ENCODE assay signal across 21 cellular contexts in the genomic region with DNA sequence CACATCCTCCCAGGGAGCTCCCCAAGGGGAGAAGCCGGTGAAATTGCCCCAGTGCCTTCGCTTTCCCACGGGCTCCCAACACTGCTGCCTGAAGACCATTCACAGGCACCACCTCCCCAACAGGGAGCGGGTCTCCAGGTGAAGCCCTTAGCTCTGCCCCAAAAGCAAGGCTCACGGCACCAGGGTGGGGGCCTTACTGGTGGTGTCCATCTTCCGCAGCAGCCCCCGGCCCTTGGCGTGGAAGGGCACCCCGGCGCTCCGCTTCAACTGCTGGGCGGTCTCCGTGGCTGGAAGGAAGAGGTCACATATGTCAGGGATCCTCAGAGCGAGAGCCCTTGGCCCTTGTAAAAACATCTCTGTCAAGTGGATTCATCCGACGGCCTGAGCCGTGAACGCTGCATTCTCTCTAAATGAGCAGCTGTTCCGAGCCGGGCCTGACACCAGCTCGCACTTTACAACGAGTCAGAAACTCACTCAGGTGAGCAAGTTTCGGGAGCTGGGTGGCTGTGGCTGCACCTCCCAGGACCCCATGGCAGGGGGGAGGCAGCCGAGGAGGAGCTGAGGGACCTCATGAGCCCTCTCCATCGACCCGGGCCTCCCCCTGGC. TPM values are rescaled to one million over a fixed set of nuclear protein-coding genes. Genes with fewer than 3 reads are reported as not detected.
A peak's percentile ranks its signal among the peaks of the same experiment; 100 is the strongest.
DNase-seq lines count a peak whose midpoint lies in the region; ATAC-seq and TF ChIP-seq lines count a peak whose summit lies in the region.
"Had no signal": no experiment of that assay in that cellular context is flagged by ENCODE, and none has a peak within 500 bp of the region (broad histone marks: within the 10 kb centered on the region; RNA-seq: fewer than 3 reads in every experiment).

No MANE protein-coding gene starts in this region.

- peak; percentile 47 for DNase-seq in activated CD8-positive, alpha-beta memory T cell treated with anti-CD3 and anti-CD28 coated beads, Interleukin-2, amount 50 U/mL, for 48 hours
- DNase-seq in activated CD8-positive, alpha-beta memory T cell treated with anti-CD3 and anti-CD28 coated beads, Interleukin-2, amount 10 ng/mL, durations not matched to agents 7 days and 5 days: no peak
- no peak for DNase-seq in RWPE1 (ENCODE audit: low spot score)
- peak; percentile 88 for DNase-seq in mesenteric fat pad (ENCODE audit: low spot score)
- DNase-seq in spleen: peak; percentile 67
- DNase-seq in NCI-H187 (lab: John Stamatoyannopoulos, UW): no peak
- DNase-seq in NCI-H1694 treated with DMSO at 0.1 percent for 48 hours (lab: John Stamatoyannopoulos, UW): no peak
- DNase-seq in Calu3: no peak
- DNase-seq: AML-193; C1 segment of cervical spinal cord; CD8-positive, alpha-beta memory T cell; EL; GF-D8; Kasumi-1; NCI-H1694; NCI-H446 treated with DMSO at 0.1 percent for 48 hours; NCI-H526 treated with DMSO at 0.1 percent for 48 hours; OCI-M1; Right ventricle myocardium superior had no signal

- peaks cover 0 to 25% (median 10%) of the 10 kb centered on the region in 6 donors for H3K4me1 ChIP-seq in spleen

- H3K36me3 Mint-ChIP-seq in activated CD8-positive, alpha-beta memory T cell treated with anti-CD3 and anti-CD28 coated beads, Interleukin-2, amount 10 ng/mL, durations not matched to agents 7 days and 5 days: peaks cover 8% of the 10 kb centered on the region
- H3K36me3 Mint-ChIP-seq in Calu3 (ENCODE audit: insufficient read depth, unreplicated experiment): peaks cover 44% of the 10 kb centered on the region
- H3K36me3 Mint-ChIP-seq: IgD-negative memory B cell had no signal

- intact Hi-C loops in spleen (cut with DNase I; ENCODE audit: low total_unique reads): no loop called here
- intact Hi-C loops in Calu3 (cut with micrococcal nuclease; ENCODE audit: unreplicated experiment): no loop called here

- no peaks in the 10 kb centered on the region for H3K9me3 ChIP-seq in spleen

- H3K27me3 ChIP-seq in spleen (replicated peaks in 1 of 7): no peaks in the 10 kb centered on the region

- CTCF ChIA-PET in activated CD8-positive, alpha-beta memory T cell treated with anti-CD3 and anti-CD28 coated beads, Interleukin-2, amount 10 ng/mL, durations not matched to agents 7 days and 5 days (lab: Charles Lee): no interaction called here
- CTCF ChIA-PET in RWPE1 (lab: Yijun Ruan, JAX) (no interaction called here), Calu3 (lab: Charles Lee) (no interaction called here)

- no peaks in the 10 kb centered on the region for H3K27me3 Mint-ChIP-seq in activated CD8-positive, alpha-beta memory T cell treated with anti-CD3 and anti-CD28 coated beads, Interleukin-2, amount 10 ng/mL, durations not matched to agents 7 days and 5 days
- no peaks in the 10 kb centered on the region for H3K27me3 Mint-ChIP-seq in Calu3 (ENCODE audit: unreplicated experiment)
- H3K27me3 Mint-ChIP-seq: CD8-positive, alpha-beta memory T cell; IgD-negative memory B cell had no signal

- H3K27ac Mint-ChIP-seq in activated CD8-positive, alpha-beta memory T cell treated with anti-CD3 and anti-CD28 coated beads, Interleukin-2, amount 10 ng/mL, durations not matched to agents 7 days and 5 days: no peak overlapping the region
- H3K27ac Mint-ChIP-seq in Calu3 (ENCODE audit: unreplicated experiment): no peak overlapping the region
- H3K27ac Mint-ChIP-seq: CD8-positive, alpha-beta memory T cell; IgD-negative memory B cell had no signal

- BruUV-seq in Calu3 (replicated peaks; lab: Mats Ljungman, UMichigan): no TSS peak

- 79 to 92% (median 87%) methylated on average over 12 to 26 of the region's 26 CpGs for WGBS in spleen, 5 donors

- H3K4me1 Mint-ChIP-seq in activated CD8-positive, alpha-beta memory T cell treated with anti-CD3 and anti-CD28 coated beads, Interleukin-2, amount 10 ng/mL, durations not matched to agents 7 days and 5 days: no peaks in the 10 kb centered on the region
- H3K4me1 Mint-ChIP-seq in Calu3 (ENCODE audit: low read depth, unreplicated experiment): no peaks in the 10 kb centered on the region
- H3K4me1 Mint-ChIP-seq: IgD-negative memory B cell had no signal

- no peak for TF ChIP-seq CTCF in RWPE1 (conservative IDR thresholded peaks at IDR 0.05; ENCODE audit: low read depth)
- no peak for TF ChIP-seq CTCF in spleen (IDR thresholded peaks at IDR 0.05 in 8 of 11, conservative IDR thresholded peaks at IDR 0.05 in 3 of 11)
- no peak for TF ChIP-seq CTCF in Calu3 (IDR thresholded peaks at IDR 0.05; ENCODE audit: unreplicated experiment)

- ATAC-seq in activated CD8-positive, alpha-beta memory T cell treated with anti-CD3 and anti-CD28 coated beads, Interleukin-2, amount 10 ng/mL, durations not matched to agents 7 days and 5 days: no peak

- POLR2A ChIA-PET in RWPE1 (lab: Yijun Ruan, JAX; ENCODE audit: low non-redundant PET): no interaction called here

- no peaks in the 10 kb centered on the region for H3K9me3 Mint-ChIP-seq in activated CD8-positive, alpha-beta memory T cell treated with anti-CD3 and anti-CD28 coated beads, Interleukin-2, amount 10 ng/mL, durations not matched to agents 7 days and 5 days (ENCODE audit: low read depth)
- H3K9me3 Mint-ChIP-seq in Calu3 (ENCODE audit: low read depth, unreplicated experiment): no peaks in the 10 kb centered on the region
- H3K9me3 Mint-ChIP-seq: CD8-positive, alpha-beta memory T cell; IgD-negative memory B cell had no signal

- TF ChIP-seq POLR2A in spleen (IDR thresholded peaks at IDR 0.05): no peak

- H3K4me3 ChIP-seq in spleen: no peak overlapping the region
- H3K4me3 ChIP-seq: SK-N-MC had no signal

- H3K27ac ChIP-seq in RWPE1 (peak overlapping the region; percentile 9), spleen (peak overlapping the region in 6 of 8 donors; percentile 21 to 64 (median 38))
- H3K27ac ChIP-seq: SK-N-MC had no signal

- peaks cover 3 to 100% (median 85%) of the 10 kb centered on the region in 6 donors for H3K36me3 ChIP-seq in spleen

- H3K4me3 Mint-ChIP-seq in activated CD8-positive, alpha-beta memory T cell treated with anti-CD3 and anti-CD28 coated beads, Interleukin-2, amount 10 ng/mL, durations not matched to agents 7 days and 5 days: no peak overlapping the region
- H3K4me3 Mint-ChIP-seq in Calu3 (ENCODE audit: low read depth, unreplicated experiment): no peak overlapping the region
- H3K4me3 Mint-ChIP-seq: CD8-positive, alpha-beta memory T cell; IgD-negative memory B cell had no signal

RNA-seq across cellular contexts. Expression of gene NELFA, which starts 20.9 kb away (rescaled TPM):
- total RNA-seq in activated CD8-positive, alpha-beta memory T cell treated with anti-CD3 and anti-CD28 coated beads, Interleukin-2, amount 10 ng/mL, durations not matched to agents 7 days and 5 days: 10 to 100 TPM; 40.1 to 42.6 TPM
- total RNA-seq in mesenteric fat pad: 15.5 TPM
- 10 to 100 TPM; 20.2 to 36.6 (median 31.5) TPM for total RNA-seq in spleen
- 10 to 100 TPM; 19.9 to 29.6 (median 20.1) TPM for polyA plus RNA-seq in spleen
- total RNA-seq in Calu3 (2022): 29.9 and 30.4 TPM in 2 replicates

Comparison
In these comparisons a context has a peak if more than half of its experiments do, and no peak if none do; other contexts are left out.
1. DNase-seq: peak in activated CD8-positive, alpha-beta memory T cell treated with anti-CD3 and anti-CD28 coated beads, Interleukin-2, amount 50 U/mL, for 48 hours (single experiment), mesenteric fat pad (single experiment) and spleen (single experiment); none in activated CD8-positive, alpha-beta memory T cell treated with anti-CD3 and anti-CD28 coated beads, Interleukin-2, amount 10 ng/mL, durations not matched to agents 7 days and 5 days (single experiment), RWPE1 (single experiment), NCI-H187 (0 of 2), NCI-H1694 treated with DMSO at 0.1 percent for 48 hours (single experiment) and Calu3 (single experiment).